20 cellular contexts compared by ENCODE assay signal in the genomic region with DNA sequence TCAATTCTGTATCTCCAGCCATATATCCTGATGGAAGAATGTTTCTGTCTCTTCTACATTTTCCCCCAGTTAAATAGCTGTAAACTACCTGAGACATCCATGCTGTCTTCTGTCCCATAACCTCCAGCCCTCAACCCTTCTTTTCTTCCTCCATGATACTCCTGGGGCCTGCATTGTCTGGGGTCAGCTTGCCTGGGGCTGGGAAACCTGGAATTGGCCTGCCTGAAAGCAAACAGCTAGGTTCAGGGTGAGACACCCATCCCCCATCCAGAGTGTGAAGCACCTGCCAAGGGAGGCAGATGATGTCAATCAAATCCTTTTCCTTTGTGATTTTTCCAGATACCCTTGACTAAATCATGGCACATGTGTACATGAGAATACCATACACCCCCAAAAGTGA.
"Had no signal": no experiment of that assay in that cellular context is flagged by ENCODE, and none has a peak within 500 bp of the region (broad histone marks: within the 10 kb centered on the region; RNA-seq: fewer than 3 reads in every experiment).

No MANE protein-coding gene starts in this region.

- H3K9me3 ChIP-seq: spleen, stomach, thoracic aorta, transverse colon had no signal

- H3K9me3 Mint-ChIP-seq: dendritic cell treated with granulocyte-macrophage colony-stimulating factor and Interleukin-4, amounts not matched to agents 40 ng/mL and 50 ng/mL, for 4 days; effector memory CD8-positive, alpha-beta T cell; naive thymus-derived CD4-positive, alpha-beta T cell; nephron progenitor cell had no signal

- H3K27me3 ChIP-seq: spleen, stomach, transverse colon had no signal

- H3K27ac ChIP-seq: foreskin keratinocyte, spleen, stomach, thoracic aorta, transverse colon had no signal

- H3K27ac Mint-ChIP-seq: dendritic cell treated with granulocyte-macrophage colony-stimulating factor and Interleukin-4, amounts not matched to agents 40 ng/mL and 50 ng/mL, for 4 days; effector memory CD8-positive, alpha-beta T cell; naive thymus-derived CD4-positive, alpha-beta T cell; nephron progenitor cell had no signal

- H3K4me3 ChIP-seq: lung, spleen, stomach, thoracic aorta, transverse colon had no signal

- ATAC-seq: effector memory CD8-positive, alpha-beta T cell; foreskin keratinocyte; left colon; left ventricle myocardium superior; naive thymus-derived CD4-positive, alpha-beta T cell; sciatic nerve had no signal

- H3K4me3 Mint-ChIP-seq: dendritic cell treated with granulocyte-macrophage colony-stimulating factor and Interleukin-4, amounts not matched to agents 40 ng/mL and 50 ng/mL, for 4 days; effector memory CD8-positive, alpha-beta T cell; naive thymus-derived CD4-positive, alpha-beta T cell; nephron progenitor cell had no signal

- DNase-seq: effector memory CD8-positive, alpha-beta T cell; foreskin keratinocyte; left colon; left ventricle myocardium superior; mesendoderm; naive thymus-derived CD4-positive, alpha-beta T cell; nephron progenitor cell; posterior cingulate gyrus; spleen; stimulated activated CD4-positive, alpha-beta T cell treated with anti-CD3 and anti-CD28 coated beads, Interleukin-15, amount 100 ng/mL, for 24 hours; stimulated activated CD4-positive, alpha-beta T cell treated with anti-CD3 and anti-CD28 coated beads, Interleukin-1b, Interleukin-23, amount 100 ng/mL, for 48 hours; stimulated activated CD4-positive, alpha-beta T cell treated with anti-CD3 and anti-CD28 coated beads, Interleukin-4, amount 100 ng/mL, for 24 hours; stimulated activated naive CD4-positive, alpha-beta T cell; stomach; substantia nigra; transverse colon had no signal

- H3K36me3 ChIP-seq: spleen, stomach, thoracic aorta, transverse colon had no signal

- H3K4me1 ChIP-seq: foreskin keratinocyte, spleen, stomach, transverse colon had no signal

- H3K36me3 Mint-ChIP-seq: naive thymus-derived CD4-positive, alpha-beta T cell had no signal

- H3K4me1 Mint-ChIP-seq: naive thymus-derived CD4-positive, alpha-beta T cell; nephron progenitor cell had no signal
